9 cellular contexts compared by ENCODE assay signal in the genomic region with DNA sequence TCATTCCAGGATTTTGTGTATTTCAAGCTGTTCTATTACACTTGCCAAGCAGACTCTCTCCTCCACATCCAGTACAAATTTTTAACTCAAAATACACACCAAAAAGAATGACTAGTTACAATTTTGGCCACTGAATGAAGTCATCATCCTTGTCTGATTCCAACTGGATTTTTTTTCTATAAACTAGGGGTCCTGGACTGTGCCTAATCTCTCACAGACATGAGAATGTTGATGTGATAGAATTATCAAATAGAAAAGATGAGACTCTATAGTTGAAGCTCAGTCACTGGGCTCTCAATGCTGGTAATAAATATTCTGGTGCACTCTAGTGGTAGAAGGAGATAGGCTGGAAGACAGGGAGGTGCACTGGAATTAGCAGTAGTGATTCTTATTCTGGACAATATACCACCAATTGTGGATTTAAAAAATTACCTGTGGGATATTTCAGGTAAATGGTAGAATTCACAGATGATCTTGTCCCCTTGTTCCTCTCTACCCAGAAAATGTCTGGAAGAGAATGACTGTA.
DNase-seq lines count a peak whose midpoint lies in the region; ATAC-seq, FAIRE-seq and TF ChIP-seq lines count a peak whose summit lies in the region.
"Had no signal": no experiment of that assay in that cellular context is flagged by ENCODE, and none has a peak within 500 bp of the region (broad histone marks: within the 10 kb centered on the region; RNA-seq: fewer than 3 reads in every experiment).

No MANE protein-coding gene starts in this region.

- no peaks in the 10 kb centered on the region for H3K27me3 ChIP-seq in NT2/D1 (ENCODE audit: insufficient read depth, insufficient read length)
- H3K27me3 ChIP-seq: neutrophil had no signal

- no peaks in the 10 kb centered on the region for H3K9me3 ChIP-seq in A549
- H3K9me3 ChIP-seq in NT2/D1 (ENCODE audit: insufficient read depth, low read length): no peaks in the 10 kb centered on the region
- H3K9me3 ChIP-seq: neutrophil had no signal

- peaks cover 20% of the 10 kb centered on the region for H3K27me3 Mint-ChIP-seq in activated naive CD4-positive, alpha-beta T cell treated with anti-CD3 and anti-CD28 coated beads for 36 hours (ENCODE audit: low read depth)

- CTCF ChIA-PET in A549 (lab: Yijun Ruan, JAX): interaction anchor here (0.7 to 1.5 kb wide), 3 partner anchors 10 to 248 kb away, joined by 3 to 4 read pairs (median 3); no protein-coding TSS in a partner anchor
- CTCF ChIA-PET in activated naive CD4-positive, alpha-beta T cell treated with anti-CD3 and anti-CD28 coated beads for 36 hours (lab: Charles Lee): interaction anchor here (0.6 to 1.1 kb wide), 2 partner anchors 204 to 212 kb away, joined by 3 to 4 read pairs; no protein-coding TSS in a partner anchor

- TF ChIP-seq CTCF in A549 (IDR thresholded peaks at IDR 0.05): peak; percentile 21; the same call in 1 of the 3 replicates

- no peak for TF ChIP-seq POLR2A in A549 (IDR thresholded peaks at IDR 0.05; ENCODE audit: low read length)

- H3K4me3 ChIP-seq in A549 (no peak overlapping the region), NT2/D1 (ENCODE audit: insufficient read length, low read depth) (no peak overlapping the region)

- H3K27ac Mint-ChIP-seq in activated naive CD4-positive, alpha-beta T cell treated with anti-CD3 and anti-CD28 coated beads for 36 hours: no peak overlapping the region

- TF ChIP-seq RAD21 in A549 (conservative IDR thresholded peaks at IDR 0.05 in 1 of 2, IDR thresholded peaks at IDR 0.05 in 1 of 2): peak; percentile 15 to 45; a peak in 2 of 5 replicates

- no peak for FAIRE-seq in A549 (lab: Jason Lieb, UNC)

- H3K4me3 Mint-ChIP-seq in activated naive CD4-positive, alpha-beta T cell treated with anti-CD3 and anti-CD28 coated beads for 36 hours: no peak overlapping the region

- no peak overlapping the region for H3K9ac ChIP-seq in NT2/D1 (ENCODE audit: insufficient read length, low read depth)

- intact Hi-C loops in activated naive CD4-positive, alpha-beta T cell treated with anti-CD3 and anti-CD28 coated beads for 36 hours (cut with micrococcal nuclease): loop anchor here (1.0 to 10.0 kb wide), 3 partner anchors 206 to 295 kb away; no protein-coding TSS in a partner anchor

- H3K9me3 Mint-ChIP-seq in activated naive CD4-positive, alpha-beta T cell treated with anti-CD3 and anti-CD28 coated beads for 36 hours: no peaks in the 10 kb centered on the region

- POLR2A ChIA-PET in A549 (lab: Yijun Ruan, JAX): no interaction called here

- H3K4me1 ChIP-seq in A549 (no peaks in the 10 kb centered on the region), NT2/D1 (ENCODE audit: insufficient read depth, insufficient read length) (no peaks in the 10 kb centered on the region)

- DNase-seq in A549 (ENCODE audit: low read depth in 1 of 2, low spot score in 1 of 2) (no peak), NT2/D1 (ENCODE audit: low read depth, low spot score) (peak; percentile 13), foreskin melanocyte (peak; percentile 40), cerebellum (ENCODE audit: low spot score) (no peak), NOMO-1 treated with dmso at 0.1 percent for 144 hours (lab: John Stamatoyannopoulos, UW; ENCODE audit: unreplicated experiment) (no peak)
- DNase-seq in activated naive CD4-positive, alpha-beta T cell treated with anti-CD3 and anti-CD28 coated beads for 36 hours: no peak

- no peaks in the 10 kb centered on the region for H3K4me1 Mint-ChIP-seq in activated naive CD4-positive, alpha-beta T cell treated with anti-CD3 and anti-CD28 coated beads for 36 hours (ENCODE audit: low read depth)

- H3K27ac ChIP-seq in A549: no peak overlapping the region
- H3K27ac ChIP-seq: neutrophil had no signal

- ATAC-seq in A549: peak; percentile 50 to 67; a peak in 3 of 6 replicates
- ATAC-seq in GM21529 (IDR thresholded peaks at IDR 0.05; ENCODE audit: unreplicated experiment): peak; percentile 51
- ATAC-seq in HG02852 (IDR thresholded peaks at IDR 0.05; ENCODE audit: unreplicated experiment): no peak

- no peaks in the 10 kb centered on the region for H3K36me3 Mint-ChIP-seq in activated naive CD4-positive, alpha-beta T cell treated with anti-CD3 and anti-CD28 coated beads for 36 hours (ENCODE audit: low read depth)

- no peaks in the 10 kb centered on the region for H3K36me3 ChIP-seq in NT2/D1 (ENCODE audit: insufficient read depth, insufficient read length, low read length)
- H3K36me3 ChIP-seq: neutrophil had no signal

- no peak for TF ChIP-seq EP300 in A549 (IDR thresholded peaks at IDR 0.05)

- H3K4me2 ChIP-seq in A549: no peak overlapping the region

TF ChIP-seq in A549, 52 proteins besides CTCF, POLR2A, EP300 and RAD21:
- TF ChIP-seq CBX8 (IDR thresholded peaks at IDR 0.05) (no peak), NFE2L2 (conservative IDR thresholded peaks at IDR 0.05; ENCODE audit: low read length) (no peak)
- TF ChIP-seq, protein P1, sequence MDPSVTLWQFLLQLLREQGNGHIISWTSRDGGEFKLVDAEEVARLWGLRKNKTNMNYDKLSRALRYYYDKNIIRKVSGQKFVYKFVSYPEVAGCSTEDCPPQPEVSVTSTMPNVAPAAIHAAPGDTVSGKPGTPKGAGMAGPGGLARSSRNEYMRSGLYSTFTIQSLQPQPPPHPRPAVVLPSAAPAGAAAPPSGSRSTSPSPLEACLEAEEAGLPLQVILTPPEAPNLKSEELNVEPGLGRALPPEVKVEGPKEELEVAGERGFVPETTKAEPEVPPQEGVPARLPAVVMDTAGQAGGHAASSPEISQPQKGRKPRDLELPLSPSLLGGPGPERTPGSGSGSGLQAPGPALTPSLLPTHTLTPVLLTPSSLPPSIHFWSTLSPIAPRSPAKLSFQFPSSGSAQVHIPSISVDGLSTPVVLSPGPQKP (IDR thresholded peaks at IDR 0.05; ENCODE audit: low read depth, low read length): no peak

Comparison
In these comparisons a context has a peak if more than half of its experiments do, and no peak if none do; other contexts are left out.
1. DNase-seq: peak in NT2/D1 (single experiment) and foreskin melanocyte (single experiment); none in A549 (0 of 2), cerebellum (single experiment), activated naive CD4-positive, alpha-beta T cell treated with anti-CD3 and anti-CD28 coated beads for 36 hours (single experiment) and NOMO-1 treated with dmso at 0.1 percent for 144 hours (single experiment).